In genomic region chr14:55691659-55692058, GRCh38 we compare ENCODE assay signal across 1 cellular context.
TF ChIP-seq lines count a peak whose summit lies in the region.

No MANE protein-coding gene starts in this region.

TF ChIP-seq in GM12878, 131 proteins besides CTCF, POLR2A, EP300 and RAD21 (continued from another document):
- TF ChIP-seq, protein P1, sequence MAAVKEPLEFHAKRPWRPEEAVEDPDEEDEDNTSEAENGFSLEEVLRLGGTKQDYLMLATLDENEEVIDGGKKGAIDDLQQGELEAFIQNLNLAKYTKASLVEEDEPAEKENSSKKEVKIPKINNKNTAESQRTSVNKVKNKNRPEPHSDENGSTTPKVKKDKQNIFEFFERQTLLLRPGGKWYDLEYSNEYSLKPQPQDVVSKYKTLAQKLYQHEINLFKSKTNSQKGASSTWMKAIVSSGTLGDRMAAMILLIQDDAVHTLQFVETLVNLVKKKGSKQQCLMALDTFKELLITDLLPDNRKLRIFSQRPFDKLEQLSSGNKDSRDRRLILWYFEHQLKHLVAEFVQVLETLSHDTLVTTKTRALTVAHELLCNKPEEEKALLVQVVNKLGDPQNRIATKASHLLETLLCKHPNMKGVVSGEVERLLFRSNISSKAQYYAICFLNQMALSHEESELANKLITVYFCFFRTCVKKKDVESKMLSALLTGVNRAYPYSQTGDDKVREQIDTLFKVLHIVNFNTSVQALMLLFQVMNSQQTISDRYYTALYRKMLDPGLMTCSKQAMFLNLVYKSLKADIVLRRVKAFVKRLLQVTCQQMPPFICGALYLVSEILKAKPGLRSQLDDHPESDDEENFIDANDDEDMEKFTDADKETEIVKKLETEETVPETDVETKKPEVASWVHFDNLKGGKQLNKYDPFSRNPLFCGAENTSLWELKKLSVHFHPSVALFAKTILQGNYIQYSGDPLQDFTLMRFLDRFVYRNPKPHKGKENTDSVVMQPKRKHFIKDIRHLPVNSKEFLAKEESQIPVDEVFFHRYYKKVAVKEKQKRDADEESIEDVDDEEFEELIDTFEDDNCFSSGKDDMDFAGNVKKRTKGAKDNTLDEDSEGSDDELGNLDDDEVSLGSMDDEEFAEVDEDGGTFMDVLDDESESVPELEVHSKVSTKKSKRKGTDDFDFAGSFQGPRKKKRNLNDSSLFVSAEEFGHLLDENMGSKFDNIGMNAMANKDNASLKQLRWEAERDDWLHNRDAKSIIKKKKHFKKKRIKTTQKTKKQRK (IDR thresholded peaks at IDR 0.05; ENCODE audit: low read depth, low read length) = no peak
- TF ChIP-seq, protein P2, sequence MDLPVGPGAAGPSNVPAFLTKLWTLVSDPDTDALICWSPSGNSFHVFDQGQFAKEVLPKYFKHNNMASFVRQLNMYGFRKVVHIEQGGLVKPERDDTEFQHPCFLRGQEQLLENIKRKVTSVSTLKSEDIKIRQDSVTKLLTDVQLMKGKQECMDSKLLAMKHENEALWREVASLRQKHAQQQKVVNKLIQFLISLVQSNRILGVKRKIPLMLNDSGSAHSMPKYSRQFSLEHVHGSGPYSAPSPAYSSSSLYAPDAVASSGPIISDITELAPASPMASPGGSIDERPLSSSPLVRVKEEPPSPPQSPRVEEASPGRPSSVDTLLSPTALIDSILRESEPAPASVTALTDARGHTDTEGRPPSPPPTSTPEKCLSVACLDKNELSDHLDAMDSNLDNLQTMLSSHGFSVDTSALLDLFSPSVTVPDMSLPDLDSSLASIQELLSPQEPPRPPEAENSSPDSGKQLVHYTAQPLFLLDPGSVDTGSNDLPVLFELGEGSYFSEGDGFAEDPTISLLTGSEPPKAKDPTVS (IDR thresholded peaks at IDR 0.05; ENCODE audit: low read depth, low read length) = no peak
- TF ChIP-seq SUZ12 (IDR thresholded peaks at IDR 0.05; ENCODE audit: unreplicated experiment) (no peak), BHLHE40 (IDR thresholded peaks at IDR 0.05; ENCODE audit: borderline replicate concordance in 1 of 2, low read depth in 2 of 2, low read length in 1 of 2) (no peak)
